ENCODE assay signal across 27 cellular contexts in the genomic region with DNA sequence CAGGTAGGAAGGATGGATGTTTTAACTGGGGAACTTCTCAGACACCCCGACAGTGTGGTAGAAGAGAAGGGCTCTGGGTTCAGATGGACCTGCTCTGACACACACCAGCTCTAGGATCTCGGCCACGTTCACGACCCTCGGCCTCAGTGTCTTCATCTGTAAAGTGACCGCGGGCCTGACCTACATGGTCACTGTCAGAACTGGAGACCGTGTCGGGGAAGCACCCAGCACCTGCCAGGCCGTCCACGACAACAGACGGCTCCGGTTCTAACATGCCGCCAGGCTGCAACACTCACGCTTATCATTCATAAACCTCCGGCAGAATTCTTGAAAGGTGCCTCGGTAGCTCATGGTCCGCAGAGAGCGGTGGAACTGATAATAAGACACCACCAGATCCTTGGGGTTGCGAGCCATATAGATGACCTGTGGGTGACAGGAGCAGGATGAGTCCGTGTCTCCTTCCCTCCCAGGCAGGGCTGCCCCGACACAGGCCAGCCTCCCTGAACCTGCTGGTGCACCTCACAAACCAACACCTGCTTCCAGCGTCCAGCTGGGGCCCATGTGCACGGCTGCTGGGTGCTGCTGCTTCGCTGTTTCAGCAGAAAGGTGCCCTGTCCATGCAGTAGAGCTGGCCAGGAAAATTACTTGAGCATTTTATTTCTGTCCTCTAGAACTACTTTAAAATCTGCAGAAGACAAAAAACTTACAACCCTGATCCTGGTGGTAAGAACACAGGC. TPM values are rescaled to one million over a fixed set of nuclear protein-coding genes. Genes with fewer than 3 reads are reported as not detected.
"Had no signal": no experiment of that assay in that cellular context is flagged by ENCODE, and none has a peak within 500 bp of the region (broad histone marks: within the 10 kb centered on the region; RNA-seq: fewer than 3 reads in every experiment).

No MANE protein-coding gene starts in this region.

- H3K9ac ChIP-seq: KMS-11 had no signal

- H3K27me3 ChIP-seq: SJCRH30 had no signal

- H3K36me3 Mint-ChIP-seq: IgD-negative memory B cell had no signal

- H3K9me3 ChIP-seq: SJCRH30 had no signal

- H3K36me3 ChIP-seq: SJCRH30 had no signal

- DNase-seq: Kasumi-1, MV-4-11, NCI-H1048, NCI-H1105, NCI-H1417, NCI-H146, NCI-H1694 treated with DMSO at 0.1 percent for 48 hours, NCI-H1930, NCI-H2081, NCI-H2107, NCI-H2171, NCI-H226, NCI-H446, NCI-H510A, NCI-H524 treated with DMSO at 0.1 percent for 48 hours, NCI-H69, NCI-H774, SHP77 treated with DMSO at 0.1 percent for 48 hours, SJCRH30 had no signal

- H3K4me3 Mint-ChIP-seq: IgD-negative memory B cell had no signal

- H3K4me3 ChIP-seq: K562, SJCRH30 had no signal

- H3K4me1 ChIP-seq: SJCRH30 had no signal

- ATAC-seq: HepG2, K562, SK-N-SH treated with all-trans-retinoic acid at 6 μM for 48 hours had no signal

- H3K27ac ChIP-seq: KMS-11, RWPE1, SJCRH30 had no signal

- H3K4me1 Mint-ChIP-seq: IgD-negative memory B cell had no signal

- H3K4me2 ChIP-seq: KMS-11 had no signal

- H3K9me3 Mint-ChIP-seq: IgD-negative memory B cell had no signal

- H3K27ac Mint-ChIP-seq: IgD-negative memory B cell had no signal

RNA-seq across cellular contexts. Expression of a gene that starts 23.6 kb away (rescaled TPM):
- total RNA-seq: HepG2, M059J, SJCRH30 had no signal
- polyA plus RNA-seq: HepG2, IgD-negative memory B cell had no signal

RNA-seq across cellular contexts. Expression of a gene that starts 26.6 kb away (rescaled TPM):
- total RNA-seq: HepG2, HT1080, K562, SJCRH30 had no signal
- polyA plus RNA-seq: HepG2, IgD-negative memory B cell had no signal

RNA-seq across cellular contexts. Expression of a gene that starts 53.1 kb away (rescaled TPM):
- total RNA-seq: HepG2, HT1080, K562, SJCRH30 had no signal
- polyA plus RNA-seq: HepG2, IgD-negative memory B cell, K562 had no signal
